Comparison of ENCODE assay signal across 17 cellular contexts in the genomic region with DNA sequence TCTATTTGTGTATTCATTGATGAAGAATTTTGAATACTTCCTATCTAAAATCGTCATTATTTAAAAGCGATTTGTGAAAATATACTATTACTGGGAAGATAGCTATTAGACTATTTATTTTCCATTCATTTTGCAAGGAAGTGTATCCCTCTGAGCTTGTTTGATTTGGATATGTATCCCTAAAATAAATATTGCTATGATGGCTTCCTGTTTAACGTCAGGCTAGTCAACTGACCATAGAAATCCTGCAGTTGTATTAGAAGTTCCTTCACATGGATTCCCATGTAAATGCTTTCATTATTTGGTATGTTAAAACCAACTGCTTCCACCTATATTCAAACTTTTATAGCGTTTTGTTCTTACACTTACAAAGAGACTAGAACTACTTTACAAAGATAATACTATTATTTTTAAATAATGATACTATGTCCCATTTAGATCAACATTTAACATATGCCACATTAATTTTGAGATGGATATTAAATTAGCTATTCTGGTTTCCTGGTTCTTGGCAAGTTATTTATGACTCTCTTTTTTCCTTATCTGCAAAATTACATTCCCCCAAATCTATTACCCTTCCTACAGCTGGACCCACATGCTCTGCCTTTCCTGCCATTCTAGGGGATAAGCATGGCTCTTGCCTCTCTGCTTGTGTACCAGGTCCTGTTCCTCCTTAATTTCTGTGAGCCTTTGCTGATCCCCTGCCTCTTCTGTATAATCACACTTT.
"Had no signal": no experiment of that assay in that cellular context is flagged by ENCODE, and none has a peak within 500 bp of the region (broad histone marks: within the 10 kb centered on the region; RNA-seq: fewer than 3 reads in every experiment).

No MANE protein-coding gene starts in this region.

- ATAC-seq: esophagus mucosa; heart left ventricle; mucosa of descending colon; naive thymus-derived CD8-positive, alpha-beta T cell; upper lobe of right lung had no signal

- H3K36me3 ChIP-seq: heart left ventricle, right atrium auricular region, sigmoid colon, suprapubic skin, tibial nerve, upper lobe of right lung, vagina had no signal

- H3K4me3 ChIP-seq: heart left ventricle, mucosa of descending colon, right atrium auricular region, sigmoid colon, skin epidermis, suprapubic skin, tibial nerve, upper lobe of right lung, vagina had no signal

- H3K9me3 ChIP-seq: heart left ventricle, mucosa of descending colon, right atrium auricular region, sigmoid colon, suprapubic skin, tibial nerve, upper lobe of right lung, vagina had no signal

- H3K27me3 ChIP-seq: heart left ventricle, right atrium auricular region, sigmoid colon, suprapubic skin, tibial nerve, upper lobe of right lung, vagina had no signal

- H3K27ac ChIP-seq: right atrium auricular region, sigmoid colon, skin epidermis, suprapubic skin, tibial nerve, upper lobe of right lung, vagina had no signal

- H3K4me1 ChIP-seq: right atrium auricular region, sigmoid colon, suprapubic skin, tibial nerve, vagina had no signal

- DNase-seq: effector CD4-positive, alpha-beta T cell; heart left ventricle; hippocampal formation; kidney glomerular epithelial cell; mammary epithelial cell; mucosa of descending colon; naive thymus-derived CD8-positive, alpha-beta T cell; sigmoid colon; stimulated activated CD4-positive, alpha-beta T cell treated with anti-CD3 and anti-CD28 coated beads, Interleukin-12 subunit alpha, Interleukin-12 subunit beta, amount 100 ng/mL, for 4 hours; stimulated activated naive CD4-positive, alpha-beta T cell treated with Interleukin-2 at 50 U/mL for 16 hours; upper lobe of right lung had no signal
